In genomic region chr4:48339642-48340041, GRCh38 we compare ENCODE assay signal across 10 cellular contexts. TPM values are rescaled to one million over a fixed set of nuclear protein-coding genes. Genes with fewer than 3 reads are reported as not detected.
DNase-seq lines count a peak whose midpoint lies in the region; ATAC-seq, FAIRE-seq and TF ChIP-seq lines count a peak whose summit lies in the region.
"Had no signal": no experiment of that assay in that cellular context is flagged by ENCODE, and none has a peak within 500 bp of the region (broad histone marks: within the 10 kb centered on the region; RNA-seq: fewer than 3 reads in every experiment).

No MANE protein-coding gene starts in this region.

- in situ Hi-C loops in mammary epithelial cell (cut with MboI; ENCODE audit: low sequenced_read_pairs in 2 of 2) (no loop called here), GM13976 (cut with MboI; ENCODE audit: low sequenced_read_pairs, unreplicated experiment) (no loop called here)

- 77% methylated on average over 7 of the region's 7 CpGs for WGBS in HUES64
- 84% methylated on average over 7 of the region's 7 CpGs for WGBS in mammary epithelial cell (ENCODE audit: low coverage, missing lambda C conversion rate)

- no peaks in the 10 kb centered on the region for H3K9me3 Mint-ChIP-seq in naive thymus-derived CD4-positive, alpha-beta T cell

- TF ChIP-seq CTCF in mammary epithelial cell (conservative IDR thresholded peaks at IDR 0.05 in 1 of 2, IDR thresholded peaks at IDR 0.05 in 1 of 2; ENCODE audit: extremely low read depth in 1 of 2, insufficient read depth in 1 of 2, low read depth in 1 of 2, low read length in 2 of 2), result no peak
- no peak for TF ChIP-seq CTCF in GM13976 (IDR thresholded peaks at IDR 0.05; ENCODE audit: borderline replicate concordance, control extremely low read depth, extremely low read depth, insufficient read depth, missing control alignments)

- no peak for DNase-seq in mammary epithelial cell
- DNase-seq in naive thymus-derived CD4-positive, alpha-beta T cell, result no peak
- DNase-seq in COR-L47 (lab: John Stamatoyannopoulos, UW), result no peak
- no peak for DNase-seq in GM13976 (ENCODE audit: low spot score)
- DNase-seq in HTR-8/SVneo (ENCODE audit: insufficient read length, low spot score), result no peak
- DNase-seq in GDM1 (lab: John Stamatoyannopoulos, UW), result no peak
- DNase-seq: cortex of kidney, Peyer's patch had no signal

- H3K79me2 ChIP-seq in mammary epithelial cell (ENCODE audit: insufficient read depth, low read length), result peaks cover 35% of the 10 kb centered on the region

- no peaks in the 10 kb centered on the region for H3K36me3 ChIP-seq in BLaER1 treated with 17β-estradiol and CSF1 and Interleukin-3, amounts not matched to agents 10 nM and 100 nM
- H3K36me3 ChIP-seq in HUES64 (ENCODE audit: insufficient read depth, low read length), result no peaks in the 10 kb centered on the region
- H3K36me3 ChIP-seq in mammary epithelial cell (ENCODE audit: insufficient read depth, low read length), result no peaks in the 10 kb centered on the region
- peaks cover 0 to 4% (median 0%) of the 10 kb centered on the region in 3 experiments for H3K36me3 ChIP-seq in naive thymus-derived CD4-positive, alpha-beta T cell (ENCODE audit: control insufficient read depth in 2 of 3, insufficient read depth in 3 of 3, low read length in 3 of 3)
- H3K36me3 ChIP-seq: Peyer's patch had no signal

- peak overlapping the region in 6 of 11 experiments; percentile 93 to 98 (median 94); a peak in 10 of 22 replicates for H3K27ac ChIP-seq in BLaER1 treated with 17β-estradiol and CSF1 and Interleukin-3, amounts not matched to agents 10 nM and 100 nM
- peak overlapping the region; percentile 93; the same call in 1 of the 2 replicates for H3K27ac ChIP-seq in HUES64 (ENCODE audit: low read depth, low read length)
- H3K27ac ChIP-seq in mammary epithelial cell (ENCODE audit: insufficient read depth, low read depth, low read length), result peak overlapping the region; percentile 84
- no peak overlapping the region for H3K27ac ChIP-seq in naive thymus-derived CD4-positive, alpha-beta T cell (ENCODE audit: low read depth, low read length)

- peaks cover 0 to 3% (median 0%) of the 10 kb centered on the region in 5 donors for H3K36me3 Mint-ChIP-seq in naive thymus-derived CD4-positive, alpha-beta T cell

- H3K4me1 ChIP-seq in BLaER1 treated with 17β-estradiol and CSF1 and Interleukin-3, amounts not matched to agents 10 nM and 100 nM, result peaks cover 26 to 52% (median 32%) of the 10 kb centered on the region in 10 experiments
- H3K4me1 ChIP-seq in HUES64 (ENCODE audit: insufficient read depth, low read length) (peaks cover 26% of the 10 kb centered on the region), mammary epithelial cell (ENCODE audit: insufficient read depth, low read length) (peaks cover 41% of the 10 kb centered on the region)
- H3K4me1 ChIP-seq in naive thymus-derived CD4-positive, alpha-beta T cell (ENCODE audit: control insufficient read depth in 2 of 2, insufficient read depth in 2 of 2, low read length in 2 of 2), result peaks cover 13 to 17% of the 10 kb centered on the region in 2 donors

- H3K4me1 Mint-ChIP-seq in naive thymus-derived CD4-positive, alpha-beta T cell, result peaks cover 28 to 42% (median 32%) of the 10 kb centered on the region in 7 donors

- peak overlapping the region in 4 of 10 donors; percentile 11 to 98 (median 89) for H3K4me3 Mint-ChIP-seq in naive thymus-derived CD4-positive, alpha-beta T cell

- H3K27me3 Mint-ChIP-seq in naive thymus-derived CD4-positive, alpha-beta T cell, result no peaks in the 10 kb centered on the region

- peak overlapping the region; percentile 72 to 92 (median 76); a peak in 15 of 22 replicates for H3K4me2 ChIP-seq in BLaER1 treated with 17β-estradiol and CSF1 and Interleukin-3, amounts not matched to agents 10 nM and 100 nM
- H3K4me2 ChIP-seq in mammary epithelial cell (ENCODE audit: insufficient read depth, low read depth, low read length), result peak overlapping the region; percentile 81

- no peaks in the 10 kb centered on the region for H3K9me3 ChIP-seq in BLaER1 treated with 17β-estradiol and CSF1 and Interleukin-3, amounts not matched to agents 10 nM and 100 nM (replicated peaks in 1 of 11)
- H3K9me3 ChIP-seq in HUES64 (ENCODE audit: insufficient read depth, low read depth, low read length), result no peaks in the 10 kb centered on the region
- H3K9me3 ChIP-seq in mammary epithelial cell (replicated peaks; ENCODE audit: insufficient read depth, low read length), result no peaks in the 10 kb centered on the region
- H3K9me3 ChIP-seq in naive thymus-derived CD4-positive, alpha-beta T cell (ENCODE audit: control insufficient read depth in 2 of 3, low read length in 3 of 3), result no peaks in the 10 kb centered on the region
- H3K9me3 ChIP-seq: Peyer's patch had no signal

- no peak for FAIRE-seq in HTR-8/SVneo (lab: Jason Lieb, UNC)

- no peak overlapping the region for H2AFZ ChIP-seq in mammary epithelial cell (ENCODE audit: low read depth, low read length)

- H3K27ac Mint-ChIP-seq in naive thymus-derived CD4-positive, alpha-beta T cell, result peak overlapping the region in 6 of 9 donors; percentile 12 to 97 (median 96)

- POLR2A ChIA-PET in naive thymus-derived CD4-positive, alpha-beta T cell (lab: Charles Lee), result no interaction called here

- peak overlapping the region in 4 of 11 experiments; percentile 92 to 98 (median 96); a peak in 5 of 22 replicates for H3K9ac ChIP-seq in BLaER1 treated with 17β-estradiol and CSF1 and Interleukin-3, amounts not matched to agents 10 nM and 100 nM
- H3K9ac ChIP-seq in HUES64 (ENCODE audit: low read depth, low read length), result no peak overlapping the region
- no peak overlapping the region for H3K9ac ChIP-seq in mammary epithelial cell (ENCODE audit: insufficient read depth, low read length)

- H4K20me1 ChIP-seq in BLaER1 treated with 17β-estradiol and CSF1 and Interleukin-3, amounts not matched to agents 10 nM and 100 nM, result peaks cover 23 to 31% (median 29%) of the 10 kb centered on the region in 11 experiments; a peak in 20 of 22 replicates
- H4K20me1 ChIP-seq in mammary epithelial cell (ENCODE audit: insufficient read depth, low read length), result no peaks in the 10 kb centered on the region

- peak overlapping the region in 3 of 10 experiments; percentile 97 to 98 (median 98); a peak in 3 of 20 replicates for H3K4me3 ChIP-seq in BLaER1 treated with 17β-estradiol and CSF1 and Interleukin-3, amounts not matched to agents 10 nM and 100 nM
- H3K4me3 ChIP-seq in HUES64 (ENCODE audit: low read length) (peak overlapping the region; percentile 84), mammary epithelial cell (replicated peaks in 1 of 3; ENCODE audit: insufficient read depth in 1 of 3, low read depth in 2 of 3, low read length in 3 of 3) (no peak overlapping the region)
- no peak overlapping the region for H3K4me3 ChIP-seq in naive thymus-derived CD4-positive, alpha-beta T cell (ENCODE audit: low read length)

- intact Hi-C loops in mammary epithelial cell (cut with micrococcal nuclease), result loop anchor here (1.0 to 10.0 kb wide), 3 partner anchors 7 to 625 kb away; no protein-coding TSS in a partner anchor
- intact Hi-C loops in naive thymus-derived CD4-positive, alpha-beta T cell (cut with micrococcal nuclease), result loop anchor here (2.0 to 5.0 kb wide), 5 partner anchors 43 to 567 kb away; partner anchors contain the start of genes CNGA1 (in 2 of the 2), NIPAL1 (in 2 of the 2), OCIAD2 (in 1 of the 2) and ZAR1 (in 1 of the 2)

- BruUV-seq in mammary epithelial cell (replicated peaks; lab: Mats Ljungman, UMichigan), result no TSS peak

- no peak for ATAC-seq in naive thymus-derived CD4-positive, alpha-beta T cell

- CTCF ChIA-PET in mammary epithelial cell (lab: Charles Lee; ENCODE audit: low non-redundant PET), result no interaction called here
- CTCF ChIA-PET in naive thymus-derived CD4-positive, alpha-beta T cell (lab: Charles Lee), result no interaction called here

- dilution Hi-C loops in mammary epithelial cell (cut with HindIII; ENCODE audit: low sequenced_read_pairs), result no loop called here

- no peaks in the 10 kb centered on the region for H3K27me3 ChIP-seq in BLaER1 treated with 17β-estradiol and CSF1 and Interleukin-3, amounts not matched to agents 10 nM and 100 nM
- no peaks in the 10 kb centered on the region for H3K27me3 ChIP-seq in HUES64 (ENCODE audit: insufficient read depth, low read length)
- H3K27me3 ChIP-seq in mammary epithelial cell (ENCODE audit: insufficient read depth, low read length), result no peaks in the 10 kb centered on the region
- H3K27me3 ChIP-seq in naive thymus-derived CD4-positive, alpha-beta T cell (ENCODE audit: control insufficient read depth in 2 of 2, insufficient read depth in 2 of 2, low read length in 2 of 2), result no peaks in the 10 kb centered on the region
- H3K27me3 ChIP-seq: Peyer's patch had no signal

RNA-seq across cellular contexts. Expression of gene SLAIN2, which starts 1.7 kb away (rescaled TPM):
- polyA plus RNA-seq in HUES64 (2013, experiment 1 of 2), result 23.3 TPM
- polyA plus RNA-seq in HUES64 (2013, experiment 2 of 2), result 29.4 TPM
- 10 to 100 TPM; 79.9 to 95.9 TPM for total RNA-seq in mammary epithelial cell
- 58.0 TPM for polyA plus RNA-seq in mammary epithelial cell
- 24.3 TPM for polyA minus RNA-seq in mammary epithelial cell
- 10 to 100 TPM; 53.2 to 87.5 (median 77.2) TPM for total RNA-seq in naive thymus-derived CD4-positive, alpha-beta T cell
- 10 to 100 TPM; 17.8 to 24.4 TPM for polyA plus RNA-seq in naive thymus-derived CD4-positive, alpha-beta T cell
